22 cellular contexts compared by ENCODE assay signal in genomic region chr9:122946486-122947003, GRCh38. TPM values are rescaled to one million over a fixed set of nuclear protein-coding genes. Genes with fewer than 3 reads are reported as not detected.
A peak's percentile ranks its signal among the peaks of the same experiment; 100 is the strongest.
DNase-seq lines count a peak whose midpoint lies in the region; ATAC-seq, FAIRE-seq and TF ChIP-seq lines count a peak whose summit lies in the region.
"Had no signal": no experiment of that assay in that cellular context is flagged by ENCODE, and none has a peak within 500 bp of the region (broad histone marks: within the 10 kb centered on the region; RNA-seq: fewer than 3 reads in every experiment).

No MANE protein-coding gene starts in this region.

- TF ChIP-seq POLR2A in HepG2 (IDR thresholded peaks at IDR 0.05; ENCODE audit: insufficient read depth in 1 of 2, low read depth in 2 of 2, low read length in 2 of 2) (no peak), right lobe of liver (IDR thresholded peaks at IDR 0.05) (no peak), GM12891 (IDR thresholded peaks at IDR 0.05; ENCODE audit: low read depth, low read length) (no peak)

- H3K4me3 ChIP-seq in HepG2 (replicated peaks in 1 of 3; ENCODE audit: insufficient read depth in 1 of 3, low read depth in 2 of 3, low read length in 3 of 3) (no peak overlapping the region), right lobe of liver (no peak overlapping the region), muscle layer of colon (ENCODE audit: low read depth in 1 of 2, low read length in 2 of 2) (no peak overlapping the region)
- H3K4me3 ChIP-seq: GM23338, MG63, Peyer's patch had no signal

- WGBS in HepG2 (ENCODE audit: low lambda C conversion rate), result 97% methylated on average over 1 of the region's 1 CpG
- 64% methylated on average over 1 of the region's 1 CpG for WGBS in right lobe of liver (ENCODE audit: insufficient coverage, low coverage, low lambda C conversion rate, missing lambda C conversion rate)

- H3K9me3 ChIP-seq in HepG2 (ENCODE audit: low read length) (no peaks in the 10 kb centered on the region), right lobe of liver (no peaks in the 10 kb centered on the region), muscle layer of colon (ENCODE audit: low read length) (no peaks in the 10 kb centered on the region)
- H3K9me3 ChIP-seq: MG63, Peyer's patch had no signal

- H3K27me3 ChIP-seq in HepG2 (ENCODE audit: control insufficient read depth in 1 of 2, insufficient read depth in 2 of 2, low read length in 2 of 2), result no peaks in the 10 kb centered on the region; a peak in 1 of 5 replicates
- no peaks in the 10 kb centered on the region for H3K27me3 ChIP-seq in right lobe of liver
- H3K27me3 ChIP-seq in muscle layer of colon (ENCODE audit: control insufficient read depth in 1 of 2, insufficient read depth in 2 of 2, low read length in 2 of 2), result no peaks in the 10 kb centered on the region
- H3K27me3 ChIP-seq: MG63, Peyer's patch had no signal

- DNase-seq in HepG2 (ENCODE audit: low spot score), result no peak
- DNase-seq in right lobe of liver, result no peak
- no peak for DNase-seq in central memory CD8-positive, alpha-beta T cell (ENCODE audit: low spot score in 2 of 2)
- DNase-seq in NCI-H2171 (lab: John Stamatoyannopoulos, UW), result no peak
- no peak for DNase-seq in GM12891 (ENCODE audit: insufficient read length, low spot score)
- DNase-seq in NCI-H2196 (lab: John Stamatoyannopoulos, UW; ENCODE audit: unreplicated experiment), result no peak
- DNase-seq: CD4-positive, CD25-positive, alpha-beta regulatory T cell; DMS79 treated with DMSO at 0.1 percent for 48 hours; KBM-7; MG63; NCI-H1092 treated with DMSO at 0.1 percent for 48 hours; NCI-H1694 treated with DMSO at 0.1 percent for 48 hours; NCI-H446 treated with DMSO at 0.1 percent for 48 hours; NCI-H748 treated with DMSO at 0.1 percent for 48 hours; Peyer's patch; SHP77 had no signal

- H3K4me2 ChIP-seq in HepG2 (ENCODE audit: low read depth, low read length), result no peak overlapping the region
- H3K4me2 ChIP-seq: GM23338 had no signal

- FAIRE-seq in HepG2 (lab: Jason Lieb, UNC) (no peak), GM12891 (lab: Jason Lieb, UNC) (no peak)
- FAIRE-seq: A204.1, G401.6, HTR-8/SVneo had no signal

- in situ Hi-C loops in HepG2 (cut with HindIII; ENCODE audit: extremely low pct_ligation_motif_present, low pct_unique_long_range_greater_than_20kb), result no loop called here

- no peak overlapping the region for H3K4me3 Mint-ChIP-seq in central memory CD8-positive, alpha-beta T cell
- H3K4me3 Mint-ChIP-seq: GM23338 had no signal

- no peak for TF ChIP-seq RAD21 in HepG2 (CRISPR knock-in tag; IDR thresholded peaks at IDR 0.05)

- H3K27ac ChIP-seq in HepG2 (ENCODE audit: extremely low read length, insufficient read depth, low read length) (no peak overlapping the region), right lobe of liver (no peak overlapping the region), muscle layer of colon (ENCODE audit: low read depth, low read length) (peak overlapping the region; percentile 45)

- peaks cover 0 to 2% of the 10 kb centered on the region in 2 experiments; a peak in 2 of 5 replicates for H3K36me3 ChIP-seq in HepG2 (replicated peaks in 1 of 2; ENCODE audit: control insufficient read depth in 1 of 2, insufficient read depth in 2 of 2, low read length in 2 of 2)
- H3K36me3 ChIP-seq in right lobe of liver, result no peaks in the 10 kb centered on the region
- H3K36me3 ChIP-seq in muscle layer of colon (ENCODE audit: insufficient read depth, low read length), result no peaks in the 10 kb centered on the region
- H3K36me3 ChIP-seq: Peyer's patch had no signal

- H3K9ac ChIP-seq in HepG2 (ENCODE audit: insufficient read depth, low read depth, low read length) (no peak overlapping the region), muscle layer of colon (ENCODE audit: low read length) (no peak overlapping the region)

- no peak for TF ChIP-seq CTCF in HepG2 (CRISPR knock-in tag; IDR thresholded peaks at IDR 0.05)
- no peak for TF ChIP-seq CTCF in right lobe of liver (IDR thresholded peaks at IDR 0.05)

- CTCF ChIA-PET in HepG2 (lab: Yijun Ruan, JAX; ENCODE audit: low intra/inter-chr PET ratio, low total read pairs), result no interaction called here

- peaks cover 2% of the 10 kb centered on the region for H3K36me3 Mint-ChIP-seq in central memory CD8-positive, alpha-beta T cell (ENCODE audit: insufficient read depth)

- POLR2A ChIA-PET in HepG2 (lab: Yijun Ruan, JAX), result interaction anchor here (0.8 to 1.4 kb wide), 2 partner anchors 15 to 34 kb away, joined by 3 read pairs; partner anchors contain the start of genes ZBTB26 and ZBTB6

- peak overlapping the region; percentile 88 for H3K27ac Mint-ChIP-seq in central memory CD8-positive, alpha-beta T cell (ENCODE audit: low read depth)

- peaks cover 55% of the 10 kb centered on the region for H3K4me1 Mint-ChIP-seq in central memory CD8-positive, alpha-beta T cell

- intact Hi-C loops in HepG2 (cut with micrococcal nuclease; ENCODE audit: unreplicated experiment), result loop anchor here (10.0 kb wide), 1 partner anchor 48 kb away; no protein-coding TSS in a partner anchor
- intact Hi-C loops in right lobe of liver (cut with DNase I), result no loop called here

- H2AFZ ChIP-seq in HepG2 (ENCODE audit: low read length), result no peak overlapping the region
- H2AFZ ChIP-seq: GM23338 had no signal

- no peak for ATAC-seq in HepG2
- no peak for ATAC-seq in right lobe of liver
- no peak for ATAC-seq in central memory CD8-positive, alpha-beta T cell (replicated peaks; ENCODE audit: extremely low read depth, poor library complexity, severe bottlenecking)
- ATAC-seq in HG03354 (IDR thresholded peaks at IDR 0.05; ENCODE audit: poor library complexity, severe bottlenecking, unreplicated experiment), result no peak
- ATAC-seq: GM23338 had no signal

- H4K20me1 ChIP-seq in HepG2 (ENCODE audit: insufficient read depth, low read length), result no peaks in the 10 kb centered on the region

- no peak for TF ChIP-seq EP300 in HepG2 (IDR thresholded peaks at IDR 0.05; ENCODE audit: low read depth in 2 of 2, low read length in 2 of 2)
- no peak for TF ChIP-seq EP300 in HepG2 (CRISPR knock-in tag; IDR thresholded peaks at IDR 0.05; ENCODE audit: borderline replicate concordance)

- peaks cover 88% of the 10 kb centered on the region for H3K79me2 ChIP-seq in HepG2 (ENCODE audit: insufficient read depth, low read length)

- H3K9me3 Mint-ChIP-seq in central memory CD8-positive, alpha-beta T cell, result no peaks in the 10 kb centered on the region
- H3K9me3 Mint-ChIP-seq: GM23338 had no signal

- BruUV-seq in HepG2 (replicated peaks; lab: Mats Ljungman, UMichigan), result no TSS peak

- H3K27me3 Mint-ChIP-seq in central memory CD8-positive, alpha-beta T cell, result no peaks in the 10 kb centered on the region
- H3K27me3 Mint-ChIP-seq: CD4-positive, CD25-positive, alpha-beta regulatory T cell had no signal

- H3K4me1 ChIP-seq in HepG2 (ENCODE audit: insufficient read depth, low read length) (peaks cover 64% of the 10 kb centered on the region), right lobe of liver (peaks cover 0 to 12% (median 4%) of the 10 kb centered on the region in 4 donors), muscle layer of colon (ENCODE audit: insufficient read depth, low read length) (peaks cover 45% of the 10 kb centered on the region)

RNA-seq across cellular contexts. Expression of gene RABGAP1, which starts 5.7 kb away (rescaled TPM):
- 19.1 and 26.4 TPM in 2 replicates for total RNA-seq in HepG2 (2016; rRNA removed; fragmentation: Illumina TruSeq; extraction: Trizol)
- total RNA-seq in HepG2 (2016; cell fraction: cytosol; rRNA removed; fragmentation: Illumina TruSeq; extraction: Trizol; ENCODE audit: low read depth), result 13.4 and 16.4 TPM in 2 replicates
- 18.5 and 25.1 TPM in 2 replicates for total RNA-seq in HepG2 (2016; cell fraction: insoluble cytoplasmic fraction; rRNA removed; fragmentation: Illumina TruSeq; extraction: Trizol)
- total RNA-seq in HepG2 (2016; cell fraction: membrane; rRNA removed; fragmentation: Illumina TruSeq; extraction: Trizol), result 19.5 and 22.5 TPM in 2 replicates
- total RNA-seq in HepG2 (2016; cell fraction: nucleus; rRNA removed; fragmentation: Illumina TruSeq; extraction: Trizol), result 33.3 and 38.0 TPM in 2 replicates
- polyA plus RNA-seq in HepG2 (2011; rRNA removed), result 16.8 and 19.3 TPM in 2 replicates
- 8.0 and 11.1 TPM in 2 replicates for polyA plus RNA-seq in HepG2 (2011; cell fraction: cytosol; rRNA removed)
- 15.5 and 22.2 TPM in 2 replicates for polyA plus RNA-seq in HepG2 (2011; cell fraction: nucleus; rRNA removed)
- 16.9 and 17.8 TPM in 2 replicates for polyA plus RNA-seq in HepG2 (2012)
- 1.2 TPM in 2 replicates for polyA plus RNA-seq in HepG2 (2016; cell fraction: cytosol; fragmentation: Illumina TruSeq; extraction: Trizol; ENCODE audit: low read depth)
- 20.9 and 23.3 TPM in 2 replicates for polyA plus RNA-seq in HepG2 (2016; cell fraction: insoluble cytoplasmic fraction; fragmentation: Illumina TruSeq; extraction: Trizol; ENCODE audit: low read depth)
- polyA plus RNA-seq in HepG2 (2016; cell fraction: membrane; fragmentation: Illumina TruSeq; extraction: Trizol; ENCODE audit: low read depth), result 2.6 and 3.4 TPM in 2 replicates
- 24.6 and 27.5 TPM in 2 replicates for polyA plus RNA-seq in HepG2 (2016; cell fraction: nucleus; fragmentation: Illumina TruSeq; extraction: Trizol; ENCODE audit: insufficient read depth, low read depth)
- 39.8 and 70.5 TPM in 2 replicates for polyA minus RNA-seq in HepG2 (2011; rRNA and poly(A)+ RNA removed; ENCODE audit: low replicate concordance)
- polyA minus RNA-seq in HepG2 (2011; cell fraction: cytosol; rRNA and poly(A)+ RNA removed), result 18.6 and 22.6 TPM in 2 replicates
- 105 and 133 TPM in 2 replicates for polyA minus RNA-seq in HepG2 (2011; cell fraction: nucleus; rRNA and poly(A)+ RNA removed)
- 10 to 100 TPM; 11.4 to 15.4 (median 13.5) TPM for total RNA-seq in right lobe of liver
- polyA plus RNA-seq in GM12891 (2012; ENCODE audit: low read depth, missing spikeins), result 9.5 TPM

RNA-seq across cellular contexts. Expression of gene ZBTB26, which starts 15.2 kb away (rescaled TPM):
- total RNA-seq in HepG2 (2016; rRNA removed; fragmentation: Illumina TruSeq; extraction: Trizol), result 4.5 and 5.6 TPM in 2 replicates
- total RNA-seq in HepG2 (2016; cell fraction: cytosol; rRNA removed; fragmentation: Illumina TruSeq; extraction: Trizol; ENCODE audit: low read depth), result 0.91 and 1.1 TPM in 2 replicates
- total RNA-seq in HepG2 (2016; cell fraction: insoluble cytoplasmic fraction; rRNA removed; fragmentation: Illumina TruSeq; extraction: Trizol), result 3.7 and 5.1 TPM in 2 replicates
- total RNA-seq in HepG2 (2016; cell fraction: membrane; rRNA removed; fragmentation: Illumina TruSeq; extraction: Trizol), result 5.1 and 5.8 TPM in 2 replicates
- 7.5 and 7.6 TPM in 2 replicates for total RNA-seq in HepG2 (2016; cell fraction: nucleus; rRNA removed; fragmentation: Illumina TruSeq; extraction: Trizol)
- 7.6 and 8.6 TPM in 2 replicates for polyA plus RNA-seq in HepG2 (2011; rRNA removed)
- polyA plus RNA-seq in HepG2 (2011; cell fraction: cytosol; rRNA removed), result 3.1 and 4.8 TPM in 2 replicates
- polyA plus RNA-seq in HepG2 (2011; cell fraction: nucleus; rRNA removed), result 11.5 and 14.4 TPM in 2 replicates
- 6.4 and 7.2 TPM in 2 replicates for polyA plus RNA-seq in HepG2 (2012)
- 1.0 and 1.1 TPM in 2 replicates for polyA plus RNA-seq in HepG2 (2016; cell fraction: cytosol; fragmentation: Illumina TruSeq; extraction: Trizol; ENCODE audit: low read depth)
- 5.4 and 6.1 TPM in 2 replicates for polyA plus RNA-seq in HepG2 (2016; cell fraction: insoluble cytoplasmic fraction; fragmentation: Illumina TruSeq; extraction: Trizol; ENCODE audit: low read depth)
- 3.6 and 4.2 TPM in 2 replicates for polyA plus RNA-seq in HepG2 (2016; cell fraction: membrane; fragmentation: Illumina TruSeq; extraction: Trizol; ENCODE audit: low read depth)
- polyA plus RNA-seq in HepG2 (2016; cell fraction: nucleus; fragmentation: Illumina TruSeq; extraction: Trizol; ENCODE audit: insufficient read depth, low read depth), result 14.7 and 15.0 TPM in 2 replicates
- polyA minus RNA-seq in HepG2 (2011; rRNA and poly(A)+ RNA removed; ENCODE audit: low replicate concordance), result 3.1 and 7.6 TPM in 2 replicates
- polyA minus RNA-seq in HepG2 (2011; cell fraction: cytosol; rRNA and poly(A)+ RNA removed), result 5.6 TPM in 2 replicates
- 9.1 and 14.3 TPM in 2 replicates for polyA minus RNA-seq in HepG2 (2011; cell fraction: nucleus; rRNA and poly(A)+ RNA removed)
- 1 to 10 TPM; 1.2 to 2.3 (median 1.4) TPM for total RNA-seq in right lobe of liver
- polyA plus RNA-seq in GM12891 (2012; ENCODE audit: low read depth, missing spikeins), result 3.8 TPM

RNA-seq across cellular contexts. Expression of gene ZBTB6, which starts 33.4 kb away (rescaled TPM):
- total RNA-seq in HepG2 (2016; rRNA removed; fragmentation: Illumina TruSeq; extraction: Trizol) (7.1 and 12.1 TPM in 2 replicates), right lobe of liver (1 to 10 TPM; 2.2 to 4.3 (median 2.7) TPM)
- total RNA-seq in HepG2 (2016; cell fraction: cytosol; rRNA removed; fragmentation: Illumina TruSeq; extraction: Trizol; ENCODE audit: low read depth), result 0.71 and 0.79 TPM in 2 replicates
- total RNA-seq in HepG2 (2016; cell fraction: insoluble cytoplasmic fraction; rRNA removed; fragmentation: Illumina TruSeq; extraction: Trizol), result 7.5 and 12.8 TPM in 2 replicates
- 4.7 and 5.8 TPM in 2 replicates for total RNA-seq in HepG2 (2016; cell fraction: membrane; rRNA removed; fragmentation: Illumina TruSeq; extraction: Trizol)
- total RNA-seq in HepG2 (2016; cell fraction: nucleus; rRNA removed; fragmentation: Illumina TruSeq; extraction: Trizol), result 8.0 and 8.5 TPM in 2 replicates
- polyA plus RNA-seq in HepG2 (2011; rRNA removed), result 3.1 and 3.7 TPM in 2 replicates
- polyA plus RNA-seq in HepG2 (2011; cell fraction: cytosol; rRNA removed), result 1.4 and 2.4 TPM in 2 replicates
- polyA plus RNA-seq in HepG2 (2011; cell fraction: nucleus; rRNA removed), result 1.4 and 1.7 TPM in 2 replicates
- 4.6 and 5.1 TPM in 2 replicates for polyA plus RNA-seq in HepG2 (2012)
- polyA plus RNA-seq in HepG2 (2016; cell fraction: cytosol; fragmentation: Illumina TruSeq; extraction: Trizol; ENCODE audit: low read depth), result 0.24 and 0.41 TPM in 2 replicates
- polyA plus RNA-seq in HepG2 (2016; cell fraction: insoluble cytoplasmic fraction; fragmentation: Illumina TruSeq; extraction: Trizol; ENCODE audit: low read depth), result 7.6 and 8.7 TPM in 2 replicates
- 1.8 and 2.0 TPM in 2 replicates for polyA plus RNA-seq in HepG2 (2016; cell fraction: membrane; fragmentation: Illumina TruSeq; extraction: Trizol; ENCODE audit: low read depth)
- polyA plus RNA-seq in HepG2 (2016; cell fraction: nucleus; fragmentation: Illumina TruSeq; extraction: Trizol; ENCODE audit: insufficient read depth, low read depth), result 5.8 and 6.5 TPM in 2 replicates
- 3.1 and 9.0 TPM in 2 replicates for polyA minus RNA-seq in HepG2 (2011; rRNA and poly(A)+ RNA removed; ENCODE audit: low replicate concordance)
- 4.4 and 5.2 TPM in 2 replicates for polyA minus RNA-seq in HepG2 (2011; cell fraction: cytosol; rRNA and poly(A)+ RNA removed)
- polyA minus RNA-seq in HepG2 (2011; cell fraction: nucleus; rRNA and poly(A)+ RNA removed), result 12.3 and 14.2 TPM in 2 replicates
- 2.3 TPM for polyA plus RNA-seq in GM12891 (2012; ENCODE audit: low read depth, missing spikeins)

RNA-seq across cellular contexts. Expression of gene RC3H2, which starts 41.4 kb away (rescaled TPM):
- total RNA-seq in HepG2 (2016; rRNA removed; fragmentation: Illumina TruSeq; extraction: Trizol) (36.4 and 42.5 TPM in 2 replicates), right lobe of liver (10 to 100 TPM; 14.1 to 20.7 (median 19.4) TPM)
- total RNA-seq in HepG2 (2016; cell fraction: cytosol; rRNA removed; fragmentation: Illumina TruSeq; extraction: Trizol; ENCODE audit: low read depth), result 65.6 and 66.4 TPM in 2 replicates
- 36.3 and 43.9 TPM in 2 replicates for total RNA-seq in HepG2 (2016; cell fraction: insoluble cytoplasmic fraction; rRNA removed; fragmentation: Illumina TruSeq; extraction: Trizol)
- 72.8 and 85.3 TPM in 2 replicates for total RNA-seq in HepG2 (2016; cell fraction: membrane; rRNA removed; fragmentation: Illumina TruSeq; extraction: Trizol)
- total RNA-seq in HepG2 (2016; cell fraction: nucleus; rRNA removed; fragmentation: Illumina TruSeq; extraction: Trizol), result 23.9 and 31.0 TPM in 2 replicates
- 20.3 and 21.0 TPM in 2 replicates for polyA plus RNA-seq in HepG2 (2011; rRNA removed)
- polyA plus RNA-seq in HepG2 (2011; cell fraction: cytosol; rRNA removed), result 10.8 and 15.8 TPM in 2 replicates
- polyA plus RNA-seq in HepG2 (2011; cell fraction: nucleus; rRNA removed), result 15.4 and 17.1 TPM in 2 replicates
- 15.7 and 18.2 TPM in 2 replicates for polyA plus RNA-seq in HepG2 (2012)
- 56.4 and 58.0 TPM in 2 replicates for polyA plus RNA-seq in HepG2 (2016; cell fraction: cytosol; fragmentation: Illumina TruSeq; extraction: Trizol; ENCODE audit: low read depth)
- 19.2 and 20.4 TPM in 2 replicates for polyA plus RNA-seq in HepG2 (2016; cell fraction: insoluble cytoplasmic fraction; fragmentation: Illumina TruSeq; extraction: Trizol; ENCODE audit: low read depth)
- polyA plus RNA-seq in HepG2 (2016; cell fraction: membrane; fragmentation: Illumina TruSeq; extraction: Trizol; ENCODE audit: low read depth), result 45.4 and 46.9 TPM in 2 replicates
- 23.5 and 27.5 TPM in 2 replicates for polyA plus RNA-seq in HepG2 (2016; cell fraction: nucleus; fragmentation: Illumina TruSeq; extraction: Trizol; ENCODE audit: insufficient read depth, low read depth)
- 64.1 and 186 TPM in 2 replicates for polyA minus RNA-seq in HepG2 (2011; rRNA and poly(A)+ RNA removed; ENCODE audit: low replicate concordance)
- 41.2 and 49.7 TPM in 2 replicates for polyA minus RNA-seq in HepG2 (2011; cell fraction: cytosol; rRNA and poly(A)+ RNA removed)
- polyA minus RNA-seq in HepG2 (2011; cell fraction: nucleus; rRNA and poly(A)+ RNA removed), result 55.0 and 73.7 TPM in 2 replicates
- polyA plus RNA-seq in GM12891 (2012; ENCODE audit: low read depth, missing spikeins), result 10.8 TPM
